13 cellular contexts compared by ENCODE assay signal in the genomic region with DNA sequence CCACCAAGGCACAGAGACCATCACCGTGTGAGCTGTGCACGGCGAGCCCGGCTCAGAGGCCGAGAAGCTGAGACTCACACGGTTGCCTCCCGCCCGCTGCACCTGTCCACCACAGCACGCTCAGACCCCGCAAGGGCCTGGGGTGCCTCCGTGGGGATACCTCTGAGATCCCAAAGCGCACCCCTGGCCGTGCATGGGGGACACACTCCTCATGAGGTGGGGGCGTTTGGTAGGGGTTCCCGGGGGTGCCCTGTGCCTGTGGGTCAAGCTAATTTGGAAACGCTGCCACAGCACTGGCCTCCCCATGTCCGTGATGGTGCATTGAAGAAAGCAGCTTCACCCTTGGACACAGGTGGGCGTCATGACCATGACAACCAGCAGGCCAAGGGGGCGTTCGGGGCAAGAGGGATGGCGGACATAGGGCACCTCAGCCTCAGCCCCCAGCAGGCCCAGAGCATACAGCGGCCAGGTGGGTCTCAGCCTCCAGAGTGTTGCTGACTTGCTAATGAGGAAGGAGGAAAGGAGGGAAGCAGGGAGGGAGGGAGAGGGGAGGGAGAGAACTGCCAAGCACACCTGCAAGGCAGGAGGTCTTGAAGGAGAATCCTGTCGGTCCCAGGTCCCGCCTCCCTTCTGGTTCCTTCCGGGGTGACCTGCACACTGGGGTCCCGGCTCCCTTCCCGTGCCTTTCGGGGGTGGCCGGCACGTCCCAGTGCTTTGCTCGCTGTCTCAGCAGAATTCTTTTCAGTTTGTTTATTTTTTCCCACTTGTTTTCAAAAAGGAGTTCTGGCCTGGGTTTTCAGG. TPM values are rescaled to one million over a fixed set of nuclear protein-coding genes. Genes with fewer than 3 reads are reported as not detected.
DNase-seq lines count a peak whose midpoint lies in the region; ATAC-seq and TF ChIP-seq lines count a peak whose summit lies in the region.
"Had no signal": no experiment of that assay in that cellular context is flagged by ENCODE, and none has a peak within 500 bp of the region (broad histone marks: within the 10 kb centered on the region; RNA-seq: fewer than 3 reads in every experiment).

No MANE protein-coding gene starts in this region.

- H3K27me3 ChIP-seq in heart right ventricle = peaks cover 0 to 19% (median 7%) of the 10 kb centered on the region in 7 donors
- no peaks in the 10 kb centered on the region for H3K27me3 ChIP-seq in vagina

- H3K4me1 ChIP-seq in heart right ventricle = no peaks in the 10 kb centered on the region
- H3K4me1 ChIP-seq in mucosa of descending colon (ENCODE audit: low read depth) = no peaks in the 10 kb centered on the region
- no peaks in the 10 kb centered on the region for H3K4me1 ChIP-seq in vagina
- H3K4me1 ChIP-seq: tibial artery had no signal

- H3K4me3 ChIP-seq in heart right ventricle (no peak overlapping the region), mucosa of descending colon (no peak overlapping the region), vagina (no peak overlapping the region)
- H3K4me3 ChIP-seq: tibial artery had no signal

- WGBS in heart right ventricle, 2 donors = 76 to 78% methylated on average over 31 of the region's 31 CpGs

- intact Hi-C loops in left ventricle myocardium superior (cut with micrococcal nuclease) = no loop called here
- intact Hi-C loops in heart right ventricle (cut with DNase I) = loop anchor here in 6 of 10 donors (5.0 to 10.0 kb wide), 3 partner anchors 518 to 680 kb away; no protein-coding TSS in a partner anchor
- intact Hi-C loops in mucosa of descending colon (cut with DNase I, micrococcal nuclease) = no loop called here
- intact Hi-C loops in vagina (cut with DNase I) = no loop called here

- no peak for TF ChIP-seq CTCF in heart right ventricle (IDR thresholded peaks at IDR 0.05)
- no peak for TF ChIP-seq CTCF in mucosa of descending colon (IDR thresholded peaks at IDR 0.05)
- no peak for TF ChIP-seq CTCF in vagina (IDR thresholded peaks at IDR 0.05)

- no peaks in the 10 kb centered on the region for H3K36me3 ChIP-seq in heart right ventricle
- H3K36me3 ChIP-seq in mucosa of descending colon (ENCODE audit: low read depth) = no peaks in the 10 kb centered on the region
- no peaks in the 10 kb centered on the region for H3K36me3 ChIP-seq in vagina
- H3K36me3 ChIP-seq: tibial artery had no signal

- DNase-seq in left ventricle myocardium superior (peak; percentile 26), heart right ventricle (no peak), mucosa of descending colon (peak in 2 of 3 donors; percentile 23 to 50), vagina (ENCODE audit: extremely low spot score in 2 of 2) (peak; percentile 60 to 91)
- peak; percentile 13 for DNase-seq in activated CD8-positive, alpha-beta memory T cell treated with anti-CD3 and anti-CD28 coated beads, Interleukin-2, amount 50 U/mL, for 4 hours
- DNase-seq: DMS153 had no signal

- H3K27ac ChIP-seq in heart right ventricle = no peak overlapping the region
- H3K27ac ChIP-seq in vagina = no peak overlapping the region
- H3K27ac ChIP-seq: tibial artery had no signal

- ATAC-seq in left ventricle myocardium superior = no peak
- ATAC-seq in heart right ventricle = no peak
- no peak for ATAC-seq in mucosa of descending colon
- no peak for ATAC-seq in HG02852 (IDR thresholded peaks at IDR 0.05; ENCODE audit: unreplicated experiment)
- ATAC-seq in GM19455 (IDR thresholded peaks at IDR 0.05; ENCODE audit: unreplicated experiment) = no peak
- ATAC-seq in GM21447 (IDR thresholded peaks at IDR 0.05; ENCODE audit: unreplicated experiment) = no peak

- H3K9me3 ChIP-seq in heart right ventricle (no peaks in the 10 kb centered on the region), mucosa of descending colon (no peaks in the 10 kb centered on the region), vagina (no peaks in the 10 kb centered on the region)
- H3K9me3 ChIP-seq: tibial artery had no signal

- TF ChIP-seq POLR2A in vagina (IDR thresholded peaks at IDR 0.05) = no peak

RNA-seq across cellular contexts. Expression of a gene that starts 34.7 kb away (rescaled TPM):
- total RNA-seq in left ventricle myocardium superior (not detected), heart right ventricle (not detected), mucosa of descending colon (not detected), vagina (not detected)
- not detected for polyA plus RNA-seq in heart right ventricle
- total RNA-seq: activated T-helper 2 cell treated with anti-CD3 and anti-CD28 coated beads, Interferon-gamma antibody, Interleukin-2, Interleukin-4, amounts not matched to agents 10 μg/mL and 5 μg/mL and 100 μg/mL, durations not matched to agents 14 hours and 24 hours and 36 hours; occipital lobe had no signal
- polyA plus RNA-seq: BJ had no signal

RNA-seq across cellular contexts. Expression of a gene that starts 43.1 kb away (rescaled TPM):
- total RNA-seq in left ventricle myocardium superior (not detected), heart right ventricle (not detected), mucosa of descending colon (not detected), vagina (not detected)
- polyA plus RNA-seq in heart right ventricle = not detected
- total RNA-seq: activated T-helper 2 cell treated with anti-CD3 and anti-CD28 coated beads, Interferon-gamma antibody, Interleukin-2, Interleukin-4, amounts not matched to agents 10 μg/mL and 5 μg/mL and 100 μg/mL, durations not matched to agents 14 hours and 24 hours and 36 hours; occipital lobe had no signal
- polyA plus RNA-seq: BJ had no signal

RNA-seq across cellular contexts. Expression of a gene that starts 58.5 kb away (rescaled TPM):
- not detected for total RNA-seq in left ventricle myocardium superior
- not detected for total RNA-seq in heart right ventricle
- polyA plus RNA-seq in heart right ventricle = not detected
- total RNA-seq in mucosa of descending colon = not detected
- not detected for total RNA-seq in vagina
- total RNA-seq: activated T-helper 2 cell treated with anti-CD3 and anti-CD28 coated beads, Interferon-gamma antibody, Interleukin-2, Interleukin-4, amounts not matched to agents 10 μg/mL and 5 μg/mL and 100 μg/mL, durations not matched to agents 14 hours and 24 hours and 36 hours; occipital lobe had no signal
- polyA plus RNA-seq: BJ had no signal

RNA-seq across cellular contexts. Expression of a gene that starts 58.7 kb away (rescaled TPM):
- total RNA-seq in left ventricle myocardium superior (not detected), heart right ventricle (not detected), mucosa of descending colon (not detected), vagina (not detected)
- not detected for polyA plus RNA-seq in heart right ventricle
- total RNA-seq: activated T-helper 2 cell treated with anti-CD3 and anti-CD28 coated beads, Interferon-gamma antibody, Interleukin-2, Interleukin-4, amounts not matched to agents 10 μg/mL and 5 μg/mL and 100 μg/mL, durations not matched to agents 14 hours and 24 hours and 36 hours; occipital lobe had no signal
- polyA plus RNA-seq: BJ had no signal

Comparison
In these comparisons a context has a peak if more than half of its experiments do, and no peak if none do; other contexts are left out.
1. DNase-seq: peak in left ventricle myocardium superior (single experiment), activated CD8-positive, alpha-beta memory T cell treated with anti-CD3 and anti-CD28 coated beads, Interleukin-2, amount 50 U/mL, for 4 hours (single experiment), mucosa of descending colon (2 of 3) and vagina (2 of 2); none in heart right ventricle (0 of 2).
2. intact Hi-C loops: an anchor here in heart right ventricle (5.0 to 10.0 kb wide); none called in left ventricle myocardium superior, mucosa of descending colon and vagina.